1 cellular context compared by ENCODE assay signal in the genomic region with DNA sequence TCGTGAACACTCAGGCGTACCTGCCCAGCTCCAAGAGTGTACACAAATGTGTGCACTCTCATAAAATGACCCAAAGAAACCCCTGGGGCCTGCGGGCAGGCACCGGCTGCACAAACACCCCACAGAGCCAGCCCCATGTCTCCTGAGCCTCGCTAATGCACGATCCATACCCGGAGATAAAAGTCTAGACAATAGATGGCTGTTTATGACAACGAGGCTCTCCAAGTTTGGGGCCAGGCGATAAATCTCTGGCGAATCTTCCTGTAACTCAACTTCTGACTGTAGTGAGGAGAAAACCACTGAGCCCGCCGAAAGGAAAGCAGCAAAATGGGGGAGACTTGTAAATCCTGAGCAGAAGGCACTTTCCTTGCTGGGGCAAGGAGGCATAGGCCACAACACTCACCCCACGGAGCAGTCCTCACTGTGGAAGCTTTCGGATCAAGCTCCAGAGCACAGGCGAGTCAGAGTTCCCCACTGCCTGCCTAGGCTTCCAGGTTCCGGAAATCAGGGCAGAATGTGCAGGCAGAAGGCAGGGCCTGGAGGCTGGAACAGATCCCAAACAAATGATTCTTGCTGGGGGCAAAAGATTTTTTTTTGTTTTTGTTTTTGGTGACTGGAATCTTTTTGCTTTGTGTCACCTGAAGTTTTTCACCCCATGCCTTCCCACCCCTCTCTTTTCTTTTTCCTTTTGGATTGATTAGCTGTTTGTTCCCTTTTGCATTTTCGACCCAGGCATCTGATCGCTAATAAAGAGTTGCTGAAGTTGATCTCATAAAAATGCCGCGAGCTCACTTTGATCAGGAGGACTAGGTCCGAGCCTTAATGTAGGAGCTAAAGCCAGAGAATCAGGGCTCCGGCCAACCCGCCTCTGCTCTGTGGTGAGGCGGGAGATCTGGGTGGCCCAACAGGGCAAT.
TF ChIP-seq lines count a peak whose summit lies in the region.

No MANE protein-coding gene starts in this region.

TF ChIP-seq in H1, 55 proteins besides CTCF, POLR2A, EP300 and RAD21:
- TF ChIP-seq CBX8 (IDR thresholded peaks at IDR 0.05; ENCODE audit: borderline replicate concordance, low read depth, low read length) (peak; percentile 11; the same call in 1 of the 2 replicates), SUZ12 (IDR thresholded peaks at IDR 0.05; ENCODE audit: low read length) (peak; percentile 92), KDM5A (IDR thresholded peaks at IDR 0.05; ENCODE audit: low read length) (no peak), PHF8 (conservative IDR thresholded peaks at IDR 0.05; ENCODE audit: low read depth, low read length) (no peak), EZH2 (IDR thresholded peaks at IDR 0.05; ENCODE audit: low read depth, low read length, severe bottlenecking) (peak; percentile 70), RNF2 (IDR thresholded peaks at IDR 0.05; ENCODE audit: borderline replicate concordance, low read depth, low read length, missing control alignments, poor library complexity, severe bottlenecking) (peak; percentile 85)
